24 cellular contexts compared by ENCODE assay signal in the genomic region with DNA sequence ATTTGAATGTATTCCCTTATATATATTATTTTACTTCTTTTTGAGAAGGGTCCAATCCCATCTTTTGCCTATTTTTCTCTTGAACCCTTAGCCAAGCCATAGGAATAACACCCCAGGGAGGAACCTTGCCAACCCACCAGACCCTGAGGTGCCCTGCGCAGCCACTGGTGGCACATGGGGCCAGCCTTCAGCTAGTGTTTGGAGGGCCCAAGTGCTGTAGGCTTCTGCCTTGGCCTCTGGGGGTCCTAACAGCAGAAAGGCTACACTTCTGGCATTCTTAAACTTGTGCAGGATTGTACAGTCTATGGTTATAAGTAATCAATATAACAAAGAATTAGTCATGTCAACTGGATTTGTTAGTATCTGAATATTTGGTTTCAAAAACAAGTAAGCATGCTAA. TPM values are rescaled to one million over a fixed set of nuclear protein-coding genes. Genes with fewer than 3 reads are reported as not detected.
DNase-seq lines count a peak whose midpoint lies in the region; ATAC-seq, FAIRE-seq and TF ChIP-seq lines count a peak whose summit lies in the region.
"Had no signal": no experiment of that assay in that cellular context is flagged by ENCODE, and none has a peak within 500 bp of the region (broad histone marks: within the 10 kb centered on the region; RNA-seq: fewer than 3 reads in every experiment).

No MANE protein-coding gene starts in this region.

- DNase-seq in HCT116 (ENCODE audit: low read depth, low spot score) (no peak), RWPE2 (ENCODE audit: low spot score) (peak; percentile 23), mesenteric fat pad (ENCODE audit: low spot score) (peak; percentile 59), left ventricle myocardium inferior (no peak), GM12891 (ENCODE audit: insufficient read length, low spot score) (no peak), SJCRH30 (no peak)
- DNase-seq: 8988T; ACHN; AML-193; BE2C; CD4-positive, alpha-beta T cell; CD8-positive, alpha-beta memory T cell; DMS 273 treated with DMSO at 0.1 percent for 48 hours; DMS79; EL; GDM1; GOT3; HCEC 1CT had no signal

- no peak for FAIRE-seq in GM12891 (lab: Jason Lieb, UNC)
- FAIRE-seq: A549, D721Med, GM12878, GM18507, H54 had no signal

- H4K20me1 ChIP-seq in HCT116 (ENCODE audit: insufficient read depth): peaks cover 6% of the 10 kb centered on the region; the same call in 1 of the 2 replicates

- intact Hi-C loops in HCT116 (cut with micrococcal nuclease) (no loop called here), left ventricle myocardium inferior (cut with micrococcal nuclease) (no loop called here)

- no peak overlapping the region for H3K4me2 ChIP-seq in HCT116 (ENCODE audit: low read length)
- H3K4me2 ChIP-seq: A549; BLaER1 treated with 17β-estradiol and CSF1 and Interleukin-3, amounts not matched to agents 10 nM and 100 nM had no signal

- no peaks in the 10 kb centered on the region for H3K9me2 ChIP-seq in HCT116 (ENCODE audit: insufficient read depth)

- H3K27ac ChIP-seq in HCT116 (ENCODE audit: low read depth, low read length) (no peak overlapping the region), RWPE2 (ENCODE audit: poor library complexity, severe bottlenecking) (no peak overlapping the region), left ventricle myocardium inferior (replicated peaks) (no peak overlapping the region), SJCRH30 (no peak overlapping the region)
- H3K27ac ChIP-seq: A549; BLaER1 treated with 17β-estradiol and CSF1 and Interleukin-3, amounts not matched to agents 10 nM and 100 nM had no signal

- no peak overlapping the region for H2AFZ ChIP-seq in HCT116 (ENCODE audit: low read depth, low read length, poor library complexity, severe bottlenecking)

- RAD21 ChIA-PET in HCT116 (lab: Charles Lee; ENCODE audit: low non-redundant PET in 1 of 2, low total read pairs in 2 of 2, uncharacterized antibody in 2 of 2, unreplicated experiment in 2 of 2): no interaction called here

- no peak for TF ChIP-seq POLR2A in HCT116 (IDR thresholded peaks at IDR 0.05; ENCODE audit: borderline replicate concordance, extremely low read depth, insufficient read depth, insufficient read length)
- no peak for TF ChIP-seq POLR2A in GM12891 (IDR thresholded peaks at IDR 0.05; ENCODE audit: low read depth, low read length)

- H3K79me2 ChIP-seq in HCT116 (ENCODE audit: insufficient read depth, low read length): peaks cover 78% of the 10 kb centered on the region

- H3K9ac ChIP-seq in HCT116 (ENCODE audit: low read length): no peak overlapping the region
- H3K9ac ChIP-seq: BLaER1 treated with 17β-estradiol and CSF1 and Interleukin-3, amounts not matched to agents 10 nM and 100 nM had no signal

- H3K36me3 ChIP-seq in HCT116 (ENCODE audit: control insufficient read depth in 1 of 2, insufficient read depth in 2 of 2, low read length in 2 of 2) (peaks cover 12 to 56% of the 10 kb centered on the region in 2 experiments), RWPE2 (ENCODE audit: low read depth) (peaks cover 83% of the 10 kb centered on the region), left ventricle myocardium inferior (peaks cover 29% of the 10 kb centered on the region), SJCRH30 (peaks cover 18% of the 10 kb centered on the region)

- CTCF ChIA-PET in HCT116 (lab: Charles Lee): no interaction called here

- POLR2A ChIA-PET in HCT116 (lab: Charles Lee): no interaction called here

- H3K9me3 ChIP-seq in HCT116 (ENCODE audit: control insufficient read depth in 1 of 2, insufficient read depth in 1 of 2, low read depth in 1 of 2, low read length in 2 of 2): no peaks in the 10 kb centered on the region
- H3K9me3 ChIP-seq in RWPE2 (ENCODE audit: severe bottlenecking): no peaks in the 10 kb centered on the region
- H3K9me3 ChIP-seq in left ventricle myocardium inferior (replicated peaks): no peaks in the 10 kb centered on the region
- H3K9me3 ChIP-seq in SJCRH30 (replicated peaks): no peaks in the 10 kb centered on the region
- H3K9me3 ChIP-seq: A549; BE2C; BLaER1 treated with 17β-estradiol and CSF1 and Interleukin-3, amounts not matched to agents 10 nM and 100 nM had no signal

- no peak for TF ChIP-seq RAD21 in HCT116 (IDR thresholded peaks at IDR 0.05; ENCODE audit: low read depth)

- no peaks in the 10 kb centered on the region for H3K4me1 ChIP-seq in HCT116 (ENCODE audit: control insufficient read depth in 1 of 2, insufficient read depth in 2 of 2, low read length in 2 of 2)
- no peaks in the 10 kb centered on the region for H3K4me1 ChIP-seq in RWPE2 (ENCODE audit: insufficient read depth, poor library complexity, severe bottlenecking)
- peaks cover 23% of the 10 kb centered on the region for H3K4me1 ChIP-seq in left ventricle myocardium inferior
- H3K4me1 ChIP-seq in SJCRH30: no peaks in the 10 kb centered on the region

- TF ChIP-seq CTCF in HCT116 (IDR thresholded peaks at IDR 0.05 in 2 of 3, conservative IDR thresholded peaks at IDR 0.05 in 1 of 3; ENCODE audit: borderline replicate concordance in 1 of 3, insufficient read depth in 1 of 3, low read depth in 2 of 3, low read length in 2 of 3) (no peak; a peak in 1 of 6 replicates), RWPE2 (IDR thresholded peaks at IDR 0.05; ENCODE audit: poor library complexity, severe bottlenecking) (no peak), left ventricle myocardium inferior (IDR thresholded peaks at IDR 0.05; ENCODE audit: borderline replicate concordance) (no peak)

- H3K4me3 ChIP-seq in HCT116 (replicated peaks in 1 of 2; ENCODE audit: low read depth in 1 of 2, low read length in 2 of 2): no peak overlapping the region
- H3K4me3 ChIP-seq in RWPE2 (ENCODE audit: severe bottlenecking): no peak overlapping the region
- no peak overlapping the region for H3K4me3 ChIP-seq in left ventricle myocardium inferior
- no peak overlapping the region for H3K4me3 ChIP-seq in SJCRH30
- H3K4me3 ChIP-seq: A549; BLaER1 treated with 17β-estradiol and CSF1 and Interleukin-3, amounts not matched to agents 10 nM and 100 nM; GM12878 had no signal

- H3K27me3 ChIP-seq in HCT116 (ENCODE audit: insufficient read depth, low read length): no peaks in the 10 kb centered on the region
- no peaks in the 10 kb centered on the region for H3K27me3 ChIP-seq in RWPE2 (ENCODE audit: insufficient read depth, poor library complexity, severe bottlenecking)
- H3K27me3 ChIP-seq in left ventricle myocardium inferior (ENCODE audit: low read depth): no peaks in the 10 kb centered on the region
- no peaks in the 10 kb centered on the region for H3K27me3 ChIP-seq in SJCRH30
- H3K27me3 ChIP-seq: BE2C; BLaER1 treated with 17β-estradiol and CSF1 and Interleukin-3, amounts not matched to agents 10 nM and 100 nM had no signal

- ATAC-seq in HCT116: peak; percentile 54
- no peak for ATAC-seq in RWPE2 (ENCODE audit: low read depth)
- ATAC-seq: A549, GM12878 had no signal

- BruUV-seq in HCT116 (replicated peaks; lab: Mats Ljungman, UMichigan): no TSS peak

TF ChIP-seq in HCT116, 20 proteins besides CTCF, POLR2A, EP300 and RAD21:
- TF ChIP-seq, protein P1, sequence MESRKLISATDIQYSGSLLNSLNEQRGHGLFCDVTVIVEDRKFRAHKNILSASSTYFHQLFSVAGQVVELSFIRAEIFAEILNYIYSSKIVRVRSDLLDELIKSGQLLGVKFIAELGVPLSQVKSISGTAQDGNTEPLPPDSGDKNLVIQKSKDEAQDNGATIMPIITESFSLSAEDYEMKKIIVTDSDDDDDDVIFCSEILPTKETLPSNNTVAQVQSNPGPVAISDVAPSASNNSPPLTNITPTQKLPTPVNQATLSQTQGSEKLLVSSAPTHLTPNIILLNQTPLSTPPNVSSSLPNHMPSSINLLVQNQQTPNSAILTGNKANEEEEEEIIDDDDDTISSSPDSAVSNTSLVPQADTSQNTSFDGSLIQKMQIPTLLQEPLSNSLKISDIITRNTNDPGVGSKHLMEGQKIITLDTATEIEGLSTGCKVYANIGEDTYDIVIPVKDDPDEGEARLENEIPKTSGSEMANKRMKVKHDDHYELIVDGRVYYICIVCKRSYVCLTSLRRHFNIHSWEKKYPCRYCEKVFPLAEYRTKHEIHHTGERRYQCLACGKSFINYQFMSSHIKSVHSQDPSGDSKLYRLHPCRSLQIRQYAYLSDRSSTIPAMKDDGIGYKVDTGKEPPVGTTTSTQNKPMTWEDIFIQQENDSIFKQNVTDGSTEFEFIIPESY (IDR thresholded peaks at IDR 0.05; ENCODE audit: extremely low read depth, insufficient replicate concordance, low read length): no peak
- TF ChIP-seq YY1 (IDR thresholded peaks at IDR 0.05; ENCODE audit: extremely low read depth, insufficient replicate concordance, low read depth, low read length): no peak
- no peak for TF ChIP-seq SRF (IDR thresholded peaks at IDR 0.05; ENCODE audit: low read depth)

TF ChIP-seq in GM12891, 5 proteins besides CTCF, POLR2A, EP300 and RAD21:
- TF ChIP-seq TAF1 (IDR thresholded peaks at IDR 0.05; ENCODE audit: low read depth, low read length) (no peak), POU2F2 (IDR thresholded peaks at IDR 0.05; ENCODE audit: low read depth, low read length) (no peak), POLR2AphosphoS5 (IDR thresholded peaks at IDR 0.05; ENCODE audit: low read depth, low read length) (no peak), PAX5 (IDR thresholded peaks at IDR 0.05; ENCODE audit: insufficient read depth, low read length, severe bottlenecking) (no peak), SPI1 (IDR thresholded peaks at IDR 0.05; ENCODE audit: low read depth, low read length) (no peak)

RNA-seq across cellular contexts. Expression of a gene that starts 34.5 kb away (rescaled TPM):
- total RNA-seq in HCT116 (2021; ENCODE audit: unreplicated experiment) (129 TPM), mesenteric fat pad (28.7 TPM), left ventricle myocardium inferior (25.3 TPM)
- polyA plus RNA-seq in HCT116 (2012): 114 and 136 TPM in 2 replicates
- polyA plus RNA-seq in GM12891 (2012; ENCODE audit: low read depth, missing spikeins): 72.8 TPM
- total RNA-seq in SJCRH30 (2014; rRNA removed; shearing (Covaris generic)): 133 and 135 TPM in 2 replicates

RNA-seq across cellular contexts. Expression of a gene that starts 36.9 kb away (rescaled TPM):
- 176 TPM for total RNA-seq in HCT116 (2021; ENCODE audit: unreplicated experiment)
- 126 and 147 TPM in 2 replicates for polyA plus RNA-seq in HCT116 (2012)
- total RNA-seq in mesenteric fat pad: 226 TPM
- total RNA-seq in left ventricle myocardium inferior: 65.8 TPM
- polyA plus RNA-seq in GM12891 (2012; ENCODE audit: low read depth, missing spikeins): 78.0 TPM
- total RNA-seq in SJCRH30 (2014; rRNA removed; shearing (Covaris generic)): 148 TPM in 2 replicates

Comparison
In these comparisons a context has a peak if more than half of its experiments do, and no peak if none do; other contexts are left out.
1. DNase-seq: peak in RWPE2 (single experiment) and mesenteric fat pad (single experiment); none in HCT116 (single experiment), left ventricle myocardium inferior (single experiment), GM12891 (single experiment) and SJCRH30 (0 of 2).